ENCODE assay signal across 18 cellular contexts in the genomic region with DNA sequence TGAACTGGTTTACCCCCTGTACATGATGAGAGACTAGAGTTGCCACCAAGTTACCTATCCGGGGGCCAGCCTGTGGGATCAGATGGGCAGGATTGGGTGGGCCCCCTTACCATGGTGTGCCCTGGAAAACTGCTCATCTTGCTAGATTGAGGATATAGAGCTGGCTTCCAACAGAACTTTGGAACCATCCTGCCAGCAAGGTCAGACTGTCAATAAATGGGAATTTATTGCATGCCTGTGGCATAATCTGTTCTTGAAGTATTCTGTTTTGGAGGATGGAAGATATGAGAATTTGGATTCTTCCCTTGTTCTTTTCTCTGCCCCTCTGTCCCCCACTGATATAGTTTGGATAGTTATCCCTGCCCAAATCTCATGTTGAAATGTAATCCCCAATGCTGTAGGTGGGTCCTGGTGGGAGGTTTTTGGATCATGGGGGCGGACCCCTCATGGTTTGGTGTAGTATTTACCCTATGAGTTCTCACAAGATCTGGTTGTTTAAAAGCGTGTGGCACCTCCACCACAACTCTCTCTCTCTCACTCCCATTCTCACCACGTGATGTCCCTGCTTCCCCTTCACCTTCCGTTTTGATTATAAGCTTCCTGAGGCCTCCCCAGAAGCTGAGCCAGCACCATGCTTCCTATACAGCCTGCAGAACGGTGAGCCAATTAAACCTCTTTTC. TPM values are rescaled to one million over a fixed set of nuclear protein-coding genes. Genes with fewer than 3 reads are reported as not detected.
DNase-seq lines count a peak whose midpoint lies in the region; ATAC-seq, FAIRE-seq and TF ChIP-seq lines count a peak whose summit lies in the region.
"Had no signal": no experiment of that assay in that cellular context is flagged by ENCODE, and none has a peak within 500 bp of the region (broad histone marks: within the 10 kb centered on the region; RNA-seq: fewer than 3 reads in every experiment).

No MANE protein-coding gene starts in this region.

- peaks cover 6% of the 10 kb centered on the region in 2 experiments; a peak in 2 of 5 replicates for H3K36me3 ChIP-seq in HepG2 (replicated peaks in 1 of 2; ENCODE audit: control insufficient read depth in 1 of 2, insufficient read depth in 2 of 2, low read length in 2 of 2)
- no peaks in the 10 kb centered on the region for H3K36me3 ChIP-seq in right lobe of liver
- peaks cover 0 to 23% (median 4%) of the 10 kb centered on the region in 4 donors for H3K36me3 ChIP-seq in upper lobe of left lung

- CTCF ChIA-PET in HepG2 (lab: Yijun Ruan, JAX; ENCODE audit: low intra/inter-chr PET ratio, low total read pairs) (interaction anchor here (0.6 kb wide), 1 partner anchor 153 kb away, joined by 3 read pairs; no protein-coding TSS in a partner anchor), WTC11 (lab: Charles Lee) (no interaction called here)

- peaks cover 33% of the 10 kb centered on the region for H3K79me2 ChIP-seq in HepG2 (ENCODE audit: insufficient read depth, low read length)

- no peaks in the 10 kb centered on the region for H3K27me3 Mint-ChIP-seq in WTC11 (ENCODE audit: low read depth)
- H3K27me3 Mint-ChIP-seq in stimulated activated naive B cell treated with anti-CD40 and anti-IgM and Interleukin-4, amounts not matched to agents 10 μg/mL and 1 μg/mL and 100 μg/mL, for 72 hours = no peaks in the 10 kb centered on the region

- WGBS in HepG2 (ENCODE audit: low lambda C conversion rate) = 92% methylated on average over 6 of the region's 6 CpGs
- 67% methylated on average over 6 of the region's 6 CpGs for WGBS in right lobe of liver (ENCODE audit: insufficient coverage, low coverage, low lambda C conversion rate, missing lambda C conversion rate)
- WGBS in upper lobe of left lung, 2 donors = 74 to 78% methylated on average over 6 of the region's 6 CpGs

- no peak overlapping the region for H2AFZ ChIP-seq in HepG2 (ENCODE audit: low read length)

- no peak overlapping the region for H3K4me3 ChIP-seq in HepG2 (replicated peaks in 1 of 3; ENCODE audit: insufficient read depth in 1 of 3, low read depth in 2 of 3, low read length in 3 of 3)
- H3K4me3 ChIP-seq in right lobe of liver = no peak overlapping the region
- no peak overlapping the region for H3K4me3 ChIP-seq in upper lobe of left lung
- H3K4me3 ChIP-seq: SJSA1, spleen had no signal

- no peak for TF ChIP-seq CTCF in HepG2 (CRISPR knock-in tag; IDR thresholded peaks at IDR 0.05)
- TF ChIP-seq CTCF in right lobe of liver (IDR thresholded peaks at IDR 0.05) = no peak
- no peak for TF ChIP-seq CTCF in WTC11 (IDR thresholded peaks at IDR 0.05)
- no peak for TF ChIP-seq CTCF in upper lobe of left lung (IDR thresholded peaks at IDR 0.05)

- peak overlapping the region; percentile 93 for H3K27ac Mint-ChIP-seq in WTC11
- H3K27ac Mint-ChIP-seq in stimulated activated naive B cell treated with anti-CD40 and anti-IgM and Interleukin-4, amounts not matched to agents 10 μg/mL and 1 μg/mL and 100 μg/mL, for 72 hours = peak overlapping the region; percentile 71

- intact Hi-C loops in HepG2 (cut with micrococcal nuclease; ENCODE audit: unreplicated experiment) (no loop called here), right lobe of liver (cut with DNase I) (no loop called here)

- H3K4me3 Mint-ChIP-seq in WTC11 = peak overlapping the region; percentile 6; the same call in 1 of the 2 replicates
- peak overlapping the region in 1 of 2 donors; percentile 56 for H3K4me3 Mint-ChIP-seq in stimulated activated naive B cell treated with anti-CD40 and anti-IgM and Interleukin-4, amounts not matched to agents 10 μg/mL and 1 μg/mL and 100 μg/mL, for 72 hours

- no peak for TF ChIP-seq RAD21 in HepG2 (CRISPR knock-in tag; IDR thresholded peaks at IDR 0.05)

- H3K4me1 ChIP-seq in HepG2 (ENCODE audit: insufficient read depth, low read length) (peaks cover 45% of the 10 kb centered on the region), right lobe of liver (peaks cover 0 to 39% (median 7%) of the 10 kb centered on the region in 4 donors), upper lobe of left lung (peaks cover 25 to 40% (median 29%) of the 10 kb centered on the region in 4 donors)

- H3K9me3 ChIP-seq in HepG2 (ENCODE audit: low read length) (no peaks in the 10 kb centered on the region), right lobe of liver (no peaks in the 10 kb centered on the region), upper lobe of left lung (no peaks in the 10 kb centered on the region)
- H3K9me3 ChIP-seq: SJSA1 had no signal

- H3K4me2 ChIP-seq in HepG2 (ENCODE audit: low read depth, low read length) = peak overlapping the region; percentile 35

- peaks cover 34% of the 10 kb centered on the region for H3K4me1 Mint-ChIP-seq in WTC11
- peaks cover 31 to 59% of the 10 kb centered on the region in 2 donors for H3K4me1 Mint-ChIP-seq in stimulated activated naive B cell treated with anti-CD40 and anti-IgM and Interleukin-4, amounts not matched to agents 10 μg/mL and 1 μg/mL and 100 μg/mL, for 72 hours

- no peaks in the 10 kb centered on the region for H4K20me1 ChIP-seq in HepG2 (ENCODE audit: insufficient read depth, low read length)

- ATAC-seq in HepG2 (no peak), right lobe of liver (no peak), WTC11 (no peak), left lobe of liver (peak; percentile 9), HG03135 (IDR thresholded peaks at IDR 0.05; ENCODE audit: unreplicated experiment) (no peak), upper lobe of left lung (ENCODE audit: low FRiP score in 2 of 2) (no peak)
- no peak for ATAC-seq in stimulated activated naive B cell treated with anti-CD40 and anti-IgM and Interleukin-4, amounts not matched to agents 10 μg/mL and 1 μg/mL and 100 μg/mL, for 72 hours (replicated peaks)

- H3K9me3 Mint-ChIP-seq in WTC11 = peaks cover 29% of the 10 kb centered on the region
- H3K9me3 Mint-ChIP-seq in stimulated activated naive B cell treated with anti-CD40 and anti-IgM and Interleukin-4, amounts not matched to agents 10 μg/mL and 1 μg/mL and 100 μg/mL, for 72 hours = peaks cover 6 to 10% of the 10 kb centered on the region in 2 donors

- H3K9ac ChIP-seq in HepG2 (ENCODE audit: insufficient read depth, low read depth, low read length) = peak overlapping the region; percentile 29; the same call in 1 of the 2 replicates

- TF ChIP-seq POLR2A in HepG2 (IDR thresholded peaks at IDR 0.05; ENCODE audit: insufficient read depth in 1 of 2, low read depth in 2 of 2, low read length in 2 of 2) = no peak
- TF ChIP-seq POLR2A in right lobe of liver (IDR thresholded peaks at IDR 0.05) = no peak
- TF ChIP-seq POLR2A in upper lobe of left lung (IDR thresholded peaks at IDR 0.05) = no peak

- peaks cover 49% of the 10 kb centered on the region for H3K36me3 Mint-ChIP-seq in WTC11
- H3K36me3 Mint-ChIP-seq in stimulated activated naive B cell treated with anti-CD40 and anti-IgM and Interleukin-4, amounts not matched to agents 10 μg/mL and 1 μg/mL and 100 μg/mL, for 72 hours = peaks cover 46 to 66% of the 10 kb centered on the region in 2 donors

- FAIRE-seq in HepG2 (lab: Jason Lieb, UNC) (no peak), RCC 7860 (lab: Jason Lieb, UNC) (no peak)

- no peak for DNase-seq in HepG2 (ENCODE audit: low spot score)
- no peak for DNase-seq in right lobe of liver
- DNase-seq in WTC11 (ENCODE audit: low spot score) = no peak
- no peak for DNase-seq in left lobe of liver (ENCODE audit: low spot score)
- DNase-seq in stimulated activated naive B cell treated with anti-CD40 and anti-IgM and Interleukin-4, amounts not matched to agents 10 μg/mL and 1 μg/mL and 100 μg/mL, for 72 hours = no peak
- no peak for DNase-seq in RCC 7860 (ENCODE audit: low spot score)
- no peak for DNase-seq in upper lobe of left lung
- DNase-seq: aorta, GOT3, mesendoderm, NCI-H1048, NCI-H2171 treated with DMSO at 0.1 percent for 48 hours, posterior cingulate gyrus, spleen had no signal

- no peak for TF ChIP-seq EP300 in HepG2 (IDR thresholded peaks at IDR 0.05; ENCODE audit: low read depth in 2 of 2, low read length in 2 of 2)
- TF ChIP-seq EP300 in HepG2 (CRISPR knock-in tag; IDR thresholded peaks at IDR 0.05; ENCODE audit: borderline replicate concordance) = no peak
- TF ChIP-seq EP300 in upper lobe of left lung (IDR thresholded peaks at IDR 0.05) = no peak

- peak overlapping the region; percentile 26 for H3K27ac ChIP-seq in HepG2 (ENCODE audit: extremely low read length, insufficient read depth, low read length)
- H3K27ac ChIP-seq in right lobe of liver = no peak overlapping the region
- no peak overlapping the region for H3K27ac ChIP-seq in upper lobe of left lung
- H3K27ac ChIP-seq: SJSA1, VCaP had no signal

- POLR2A ChIA-PET in HepG2 (lab: Yijun Ruan, JAX) = interaction anchor here (1.0 to 4.7 kb wide), 9 partner anchors 8 to 101 kb away, joined by 3 to 44 read pairs (median 5); a partner anchor contains a TSS
- POLR2A ChIA-PET in WTC11 (lab: Charles Lee) = interaction anchor here (0.7 kb wide), 1 partner anchor 77 kb away, joined by 7 read pairs; no protein-coding TSS in a partner anchor

- BruUV-seq in HepG2 (replicated peaks; lab: Mats Ljungman, UMichigan) = no TSS peak

- H3K27me3 ChIP-seq in HepG2 (ENCODE audit: control insufficient read depth in 1 of 2, insufficient read depth in 2 of 2, low read length in 2 of 2) (no peaks in the 10 kb centered on the region; a peak in 1 of 5 replicates), right lobe of liver (no peaks in the 10 kb centered on the region), upper lobe of left lung (no peaks in the 10 kb centered on the region)
- H3K27me3 ChIP-seq: SJSA1, spleen had no signal

- in situ Hi-C loops in HepG2 (cut with HindIII; ENCODE audit: extremely low pct_ligation_motif_present, low pct_unique_long_range_greater_than_20kb) = no loop called here

RNA-seq across cellular contexts. Expression of a gene that starts 3.7 kb away (rescaled TPM):
- 56.4 and 110 TPM in 2 replicates for total RNA-seq in HepG2 (2016; rRNA removed; fragmentation: Illumina TruSeq; extraction: Trizol)
- 19.9 and 23.1 TPM in 2 replicates for total RNA-seq in HepG2 (2016; cell fraction: cytosol; rRNA removed; fragmentation: Illumina TruSeq; extraction: Trizol; ENCODE audit: low read depth)
- 52.8 and 116 TPM in 2 replicates for total RNA-seq in HepG2 (2016; cell fraction: insoluble cytoplasmic fraction; rRNA removed; fragmentation: Illumina TruSeq; extraction: Trizol)
- 50.6 and 55.0 TPM in 2 replicates for total RNA-seq in HepG2 (2016; cell fraction: membrane; rRNA removed; fragmentation: Illumina TruSeq; extraction: Trizol)
- 105 and 124 TPM in 2 replicates for total RNA-seq in HepG2 (2016; cell fraction: nucleus; rRNA removed; fragmentation: Illumina TruSeq; extraction: Trizol)
- polyA plus RNA-seq in HepG2 (2011; rRNA removed) = 83.2 and 85.1 TPM in 2 replicates
- 99.8 and 110 TPM in 2 replicates for polyA plus RNA-seq in HepG2 (2011; cell fraction: cytosol; rRNA removed)
- polyA plus RNA-seq in HepG2 (2011; cell fraction: nucleus; rRNA removed) = 60.5 and 61.2 TPM in 2 replicates
- polyA plus RNA-seq in HepG2 (2012) = 37.9 and 82.6 TPM in 2 replicates
- polyA plus RNA-seq in HepG2 (2016; cell fraction: cytosol; fragmentation: Illumina TruSeq; extraction: Trizol; ENCODE audit: low read depth) = 25.1 and 31.5 TPM in 2 replicates
- 44.2 and 50.2 TPM in 2 replicates for polyA plus RNA-seq in HepG2 (2016; cell fraction: insoluble cytoplasmic fraction; fragmentation: Illumina TruSeq; extraction: Trizol; ENCODE audit: low read depth)
- 32.9 and 38.1 TPM in 2 replicates for polyA plus RNA-seq in HepG2 (2016; cell fraction: membrane; fragmentation: Illumina TruSeq; extraction: Trizol; ENCODE audit: low read depth)
- 112 and 131 TPM in 2 replicates for polyA plus RNA-seq in HepG2 (2016; cell fraction: nucleus; fragmentation: Illumina TruSeq; extraction: Trizol; ENCODE audit: insufficient read depth, low read depth)
- 117 and 251 TPM in 2 replicates for polyA minus RNA-seq in HepG2 (2011; rRNA and poly(A)+ RNA removed; ENCODE audit: low replicate concordance)
- polyA minus RNA-seq in HepG2 (2011; cell fraction: cytosol; rRNA and poly(A)+ RNA removed) = 36.8 and 39.3 TPM in 2 replicates
- polyA minus RNA-seq in HepG2 (2011; cell fraction: nucleus; rRNA and poly(A)+ RNA removed) = 51.2 and 53.7 TPM in 2 replicates
- total RNA-seq in right lobe of liver = 10 to 100 TPM; 32.1 to 49.8 (median 41.2) TPM
- total RNA-seq in WTC11 (2021) = 27.9 to 29.2 TPM (median 28.4 TPM) in 3 replicates
- total RNA-seq in left lobe of liver = 47.1 TPM
- total RNA-seq in upper lobe of left lung = 10 to 100 TPM; 15.7 to 75.4 (median 53.8) TPM

RNA-seq across cellular contexts. Expression of a gene that starts 6.5 kb away (rescaled TPM):
- total RNA-seq in HepG2 (2016; rRNA removed; fragmentation: Illumina TruSeq; extraction: Trizol) (0.44 TPM in 1 of 2 replicates, not detected in the other), right lobe of liver (under 1 TPM in 2 of 6 experiments, not detected in 4; 0.29 TPM), WTC11 (2021) (0.13 to 0.16 TPM in 2 of 3 replicates, not detected in the other), left lobe of liver (0.35 TPM), upper lobe of left lung (1 to 10 TPM in 1 of 6 donors, not detected in 5; 1.3 TPM)
- not detected in 2 replicates for total RNA-seq in HepG2 (2016; cell fraction: cytosol; rRNA removed; fragmentation: Illumina TruSeq; extraction: Trizol; ENCODE audit: low read depth)
- total RNA-seq in HepG2 (2016; cell fraction: insoluble cytoplasmic fraction; rRNA removed; fragmentation: Illumina TruSeq; extraction: Trizol) = 0.19 TPM in 1 of 2 replicates, not detected in the other
- total RNA-seq in HepG2 (2016; cell fraction: membrane; rRNA removed; fragmentation: Illumina TruSeq; extraction: Trizol) = not detected in 2 replicates
- 0.78 TPM in 1 of 2 replicates, not detected in the other for total RNA-seq in HepG2 (2016; cell fraction: nucleus; rRNA removed; fragmentation: Illumina TruSeq; extraction: Trizol)
- polyA plus RNA-seq in HepG2 (2011; rRNA removed) = 0.08 and 0.14 TPM in 2 replicates
- 0.04 and 0.10 TPM in 2 replicates for polyA plus RNA-seq in HepG2 (2011; cell fraction: cytosol; rRNA removed)
- 1.0 and 1.1 TPM in 2 replicates for polyA plus RNA-seq in HepG2 (2011; cell fraction: nucleus; rRNA removed)
- polyA plus RNA-seq in HepG2 (2012) = 3.3 and 4.1 TPM in 2 replicates
- 0.21 TPM in 1 of 2 replicates, not detected in the other for polyA plus RNA-seq in HepG2 (2016; cell fraction: cytosol; fragmentation: Illumina TruSeq; extraction: Trizol; ENCODE audit: low read depth)
- not detected in 2 replicates for polyA plus RNA-seq in HepG2 (2016; cell fraction: insoluble cytoplasmic fraction; fragmentation: Illumina TruSeq; extraction: Trizol; ENCODE audit: low read depth)
- 0.26 TPM in 1 of 2 replicates, not detected in the other for polyA plus RNA-seq in HepG2 (2016; cell fraction: membrane; fragmentation: Illumina TruSeq; extraction: Trizol; ENCODE audit: low read depth)
- polyA plus RNA-seq in HepG2 (2016; cell fraction: nucleus; fragmentation: Illumina TruSeq; extraction: Trizol; ENCODE audit: insufficient read depth, low read depth) = not detected in 2 replicates
- polyA minus RNA-seq in HepG2 (2011; rRNA and poly(A)+ RNA removed; ENCODE audit: low replicate concordance) = 1.7 and 2.4 TPM in 2 replicates
- not detected in 2 replicates for polyA minus RNA-seq in HepG2 (2011; cell fraction: cytosol; rRNA and poly(A)+ RNA removed)
- 3.2 and 5.0 TPM in 2 replicates for polyA minus RNA-seq in HepG2 (2011; cell fraction: nucleus; rRNA and poly(A)+ RNA removed)
- total RNA-seq: epithelial cell of proximal tubule, SJSA1 had no signal
- polyA plus RNA-seq: aorta, spleen had no signal

RNA-seq across cellular contexts. Expression of a gene that starts 10.4 kb away (rescaled TPM):
- total RNA-seq in HepG2 (2016; rRNA removed; fragmentation: Illumina TruSeq; extraction: Trizol) (149 and 179 TPM in 2 replicates), right lobe of liver (10 to 100 TPM; 17.9 to 44.0 (median 23.0) TPM), WTC11 (2021) (87.6 to 128 TPM (median 91.2 TPM) in 3 replicates), left lobe of liver (20.2 TPM), upper lobe of left lung (10 to 100 TPM; 20.8 to 50.3 (median 35.2) TPM)
- total RNA-seq in HepG2 (2016; cell fraction: cytosol; rRNA removed; fragmentation: Illumina TruSeq; extraction: Trizol; ENCODE audit: low read depth) = 58.9 and 61.8 TPM in 2 replicates
- total RNA-seq in HepG2 (2016; cell fraction: insoluble cytoplasmic fraction; rRNA removed; fragmentation: Illumina TruSeq; extraction: Trizol) = 119 and 190 TPM in 2 replicates
- total RNA-seq in HepG2 (2016; cell fraction: membrane; rRNA removed; fragmentation: Illumina TruSeq; extraction: Trizol) = 54.8 and 63.8 TPM in 2 replicates
- 147 and 162 TPM in 2 replicates for total RNA-seq in HepG2 (2016; cell fraction: nucleus; rRNA removed; fragmentation: Illumina TruSeq; extraction: Trizol)
- polyA plus RNA-seq in HepG2 (2011; rRNA removed) = 37.4 and 39.0 TPM in 2 replicates
- polyA plus RNA-seq in HepG2 (2011; cell fraction: cytosol; rRNA removed) = 22.1 and 40.0 TPM in 2 replicates
- 186 and 239 TPM in 2 replicates for polyA plus RNA-seq in HepG2 (2011; cell fraction: nucleus; rRNA removed)
- 42.9 and 46.8 TPM in 2 replicates for polyA plus RNA-seq in HepG2 (2012)
- 17.6 and 17.8 TPM in 2 replicates for polyA plus RNA-seq in HepG2 (2016; cell fraction: cytosol; fragmentation: Illumina TruSeq; extraction: Trizol; ENCODE audit: low read depth)
- polyA plus RNA-seq in HepG2 (2016; cell fraction: insoluble cytoplasmic fraction; fragmentation: Illumina TruSeq; extraction: Trizol; ENCODE audit: low read depth) = 88.5 and 118 TPM in 2 replicates
- 32.2 and 38.2 TPM in 2 replicates for polyA plus RNA-seq in HepG2 (2016; cell fraction: membrane; fragmentation: Illumina TruSeq; extraction: Trizol; ENCODE audit: low read depth)
- 185 and 227 TPM in 2 replicates for polyA plus RNA-seq in HepG2 (2016; cell fraction: nucleus; fragmentation: Illumina TruSeq; extraction: Trizol; ENCODE audit: insufficient read depth, low read depth)
- 52.8 and 135 TPM in 2 replicates for polyA minus RNA-seq in HepG2 (2011; rRNA and poly(A)+ RNA removed; ENCODE audit: low replicate concordance)
- polyA minus RNA-seq in HepG2 (2011; cell fraction: cytosol; rRNA and poly(A)+ RNA removed) = 34.0 and 43.7 TPM in 2 replicates
- 176 and 190 TPM in 2 replicates for polyA minus RNA-seq in HepG2 (2011; cell fraction: nucleus; rRNA and poly(A)+ RNA removed)

RNA-seq across cellular contexts. Expression of a gene that starts 14.3 kb away (rescaled TPM):
- total RNA-seq in HepG2 (2016; rRNA removed; fragmentation: Illumina TruSeq; extraction: Trizol) = 113 and 140 TPM in 2 replicates
- total RNA-seq in HepG2 (2016; cell fraction: cytosol; rRNA removed; fragmentation: Illumina TruSeq; extraction: Trizol; ENCODE audit: low read depth) = 66.3 and 72.6 TPM in 2 replicates
- total RNA-seq in HepG2 (2016; cell fraction: insoluble cytoplasmic fraction; rRNA removed; fragmentation: Illumina TruSeq; extraction: Trizol) = 120 and 148 TPM in 2 replicates
- total RNA-seq in HepG2 (2016; cell fraction: membrane; rRNA removed; fragmentation: Illumina TruSeq; extraction: Trizol) = 67.1 and 67.8 TPM in 2 replicates
- 52.6 and 66.0 TPM in 2 replicates for total RNA-seq in HepG2 (2016; cell fraction: nucleus; rRNA removed; fragmentation: Illumina TruSeq; extraction: Trizol)
- polyA plus RNA-seq in HepG2 (2011; rRNA removed) = 80.8 and 83.6 TPM in 2 replicates
- polyA plus RNA-seq in HepG2 (2011; cell fraction: cytosol; rRNA removed) = 85.1 and 105 TPM in 2 replicates
- 42.1 and 63.9 TPM in 2 replicates for polyA plus RNA-seq in HepG2 (2011; cell fraction: nucleus; rRNA removed)
- 78.9 and 98.0 TPM in 2 replicates for polyA plus RNA-seq in HepG2 (2012)
- 64.7 and 70.4 TPM in 2 replicates for polyA plus RNA-seq in HepG2 (2016; cell fraction: cytosol; fragmentation: Illumina TruSeq; extraction: Trizol; ENCODE audit: low read depth)
- polyA plus RNA-seq in HepG2 (2016; cell fraction: insoluble cytoplasmic fraction; fragmentation: Illumina TruSeq; extraction: Trizol; ENCODE audit: low read depth) = 255 and 256 TPM in 2 replicates
- polyA plus RNA-seq in HepG2 (2016; cell fraction: membrane; fragmentation: Illumina TruSeq; extraction: Trizol; ENCODE audit: low read depth) = 60.9 and 64.0 TPM in 2 replicates
- 140 and 161 TPM in 2 replicates for polyA plus RNA-seq in HepG2 (2016; cell fraction: nucleus; fragmentation: Illumina TruSeq; extraction: Trizol; ENCODE audit: insufficient read depth, low read depth)
- 9.7 and 17.0 TPM in 2 replicates for polyA minus RNA-seq in HepG2 (2011; rRNA and poly(A)+ RNA removed; ENCODE audit: low replicate concordance)
- 7.5 and 11.3 TPM in 2 replicates for polyA minus RNA-seq in HepG2 (2011; cell fraction: cytosol; rRNA and poly(A)+ RNA removed)
- 30.8 and 42.8 TPM in 2 replicates for polyA minus RNA-seq in HepG2 (2011; cell fraction: nucleus; rRNA and poly(A)+ RNA removed)
- 10 to 100 TPM; 11.9 to 28.9 (median 17.1) TPM for total RNA-seq in right lobe of liver
- 32.7 to 38.5 TPM (median 36.5 TPM) in 3 replicates for total RNA-seq in WTC11 (2021)
- 14.4 TPM for total RNA-seq in left lobe of liver
- 100 to 1,000 TPM in 1 of 6 donors, 10 to 100 TPM in 5; 39.9 to 112 (median 61.5) TPM for total RNA-seq in upper lobe of left lung

RNA-seq across cellular contexts. Expression of a gene that starts 16.9 kb away (rescaled TPM):
- total RNA-seq in HepG2 (2016; rRNA removed; fragmentation: Illumina TruSeq; extraction: Trizol) (48.7 and 66.0 TPM in 2 replicates), right lobe of liver (1 to 10 TPM; 3.7 to 6.3 (median 4.9) TPM), WTC11 (2021) (12.6 to 18.4 TPM (median 16.9 TPM) in 3 replicates), left lobe of liver (5.0 TPM), upper lobe of left lung (10 to 100 TPM in 4 of 6 donors, 1 to 10 TPM in 2; 8.1 to 21.1 (median 12.7) TPM)
- total RNA-seq in HepG2 (2016; cell fraction: cytosol; rRNA removed; fragmentation: Illumina TruSeq; extraction: Trizol; ENCODE audit: low read depth) = 27.9 and 34.0 TPM in 2 replicates
- 53.9 and 66.6 TPM in 2 replicates for total RNA-seq in HepG2 (2016; cell fraction: insoluble cytoplasmic fraction; rRNA removed; fragmentation: Illumina TruSeq; extraction: Trizol)
- total RNA-seq in HepG2 (2016; cell fraction: membrane; rRNA removed; fragmentation: Illumina TruSeq; extraction: Trizol) = 41.5 and 42.5 TPM in 2 replicates
- 27.7 and 28.0 TPM in 2 replicates for total RNA-seq in HepG2 (2016; cell fraction: nucleus; rRNA removed; fragmentation: Illumina TruSeq; extraction: Trizol)
- 38.2 and 44.1 TPM in 2 replicates for polyA plus RNA-seq in HepG2 (2011; rRNA removed)
- 35.9 and 43.6 TPM in 2 replicates for polyA plus RNA-seq in HepG2 (2011; cell fraction: cytosol; rRNA removed)
- polyA plus RNA-seq in HepG2 (2011; cell fraction: nucleus; rRNA removed) = 45.5 and 46.7 TPM in 2 replicates
- polyA plus RNA-seq in HepG2 (2012) = 24.5 and 30.3 TPM in 2 replicates
- 24.6 and 32.2 TPM in 2 replicates for polyA plus RNA-seq in HepG2 (2016; cell fraction: cytosol; fragmentation: Illumina TruSeq; extraction: Trizol; ENCODE audit: low read depth)
- polyA plus RNA-seq in HepG2 (2016; cell fraction: insoluble cytoplasmic fraction; fragmentation: Illumina TruSeq; extraction: Trizol; ENCODE audit: low read depth) = 50.1 and 54.2 TPM in 2 replicates
- 30.8 and 33.7 TPM in 2 replicates for polyA plus RNA-seq in HepG2 (2016; cell fraction: membrane; fragmentation: Illumina TruSeq; extraction: Trizol; ENCODE audit: low read depth)
- 41.8 and 50.7 TPM in 2 replicates for polyA plus RNA-seq in HepG2 (2016; cell fraction: nucleus; fragmentation: Illumina TruSeq; extraction: Trizol; ENCODE audit: insufficient read depth, low read depth)
- polyA minus RNA-seq in HepG2 (2011; rRNA and poly(A)+ RNA removed; ENCODE audit: low replicate concordance) = 10.6 and 24.5 TPM in 2 replicates
- 4.9 and 8.5 TPM in 2 replicates for polyA minus RNA-seq in HepG2 (2011; cell fraction: cytosol; rRNA and poly(A)+ RNA removed)
- polyA minus RNA-seq in HepG2 (2011; cell fraction: nucleus; rRNA and poly(A)+ RNA removed) = 19.6 and 23.2 TPM in 2 replicates
